In genomic region chr12:21301-22189, GRCh38 we compare ENCODE assay signal across 11 cellular contexts.
DNase-seq lines count a peak whose midpoint lies in the region; ATAC-seq lines count a peak whose summit lies in the region.
"Had no signal": no experiment of that assay in that cellular context is flagged by ENCODE, and none has a peak within 500 bp of the region (broad histone marks: within the 10 kb centered on the region; RNA-seq: fewer than 3 reads in every experiment).

No MANE protein-coding gene starts in this region.

- ATAC-seq in HG03565 (IDR thresholded peaks at IDR 0.05; ENCODE audit: unreplicated experiment): peak; percentile 53
- no peak for ATAC-seq in HG03520 (IDR thresholded peaks at IDR 0.05; ENCODE audit: unreplicated experiment)
- ATAC-seq in GM18519 (IDR thresholded peaks at IDR 0.05; ENCODE audit: low FRiP score, unreplicated experiment): no peak

- DNase-seq in AG08395 (ENCODE audit: low spot score) (peak; percentile 2), GM19240 (ENCODE audit: insufficient read length, low spot score) (peak; percentile 53), left kidney (ENCODE audit: low read depth, low spot score) (peak; percentile 1), NCI-H2081 (lab: John Stamatoyannopoulos, UW) (no peak), AML-193 (lab: John Stamatoyannopoulos, UW) (no peak)
- DNase-seq: DMS79, NCI-H1105, T-helper 1 cell had no signal

Comparison
In these comparisons a context has a peak if more than half of its experiments do, and no peak if none do; other contexts are left out.
1. DNase-seq: peak in AG08395 (single experiment), GM19240 (single experiment) and left kidney (single experiment); none in NCI-H2081 (0 of 2) and AML-193 (0 of 2).